Comparison of ENCODE assay signal across 14 cellular contexts in the genomic region with DNA sequence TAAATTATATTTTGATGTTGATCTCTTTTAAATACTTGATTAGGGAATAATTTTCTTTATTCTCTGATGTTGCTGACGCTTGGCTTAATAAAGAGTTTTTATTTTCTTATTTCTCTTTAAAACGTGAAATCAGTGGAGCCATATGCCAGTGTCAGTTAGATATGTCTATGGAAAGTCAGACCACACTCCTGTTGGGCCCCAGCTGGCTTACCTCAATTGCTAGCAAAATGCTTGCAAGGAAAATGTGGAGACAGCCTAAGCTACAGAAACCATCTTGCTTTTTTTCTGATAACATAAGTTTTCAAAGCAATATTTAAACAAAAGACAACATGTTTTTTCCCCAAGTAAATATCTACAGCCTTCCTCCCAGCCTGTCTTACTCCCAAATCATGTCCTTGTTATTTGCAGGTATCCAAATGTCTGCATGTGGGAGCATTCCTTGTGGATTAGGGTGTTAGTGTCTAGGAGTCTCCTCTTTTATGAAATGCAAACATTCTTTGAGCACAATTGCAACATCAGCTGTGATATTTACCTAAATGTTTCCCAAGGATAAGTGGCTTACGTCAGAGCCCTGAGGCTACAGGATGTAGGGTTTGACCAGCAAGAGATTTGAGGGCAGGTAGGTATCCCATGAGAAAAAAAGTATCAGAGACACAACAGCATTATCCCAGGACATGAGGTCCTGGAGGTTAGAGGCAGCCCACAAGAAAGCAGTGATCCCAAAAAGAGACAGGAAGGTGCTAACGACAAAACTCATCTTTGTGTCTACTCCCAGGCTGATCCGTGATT.
A peak's percentile ranks its signal among the peaks of the same experiment; 100 is the strongest.
DNase-seq lines count a peak whose midpoint lies in the region; ATAC-seq and TF ChIP-seq lines count a peak whose summit lies in the region.
"Had no signal": no experiment of that assay in that cellular context is flagged by ENCODE, and none has a peak within 500 bp of the region (broad histone marks: within the 10 kb centered on the region; RNA-seq: fewer than 3 reads in every experiment).

No MANE protein-coding gene starts in this region.

- TF ChIP-seq EP300 in esophagus muscularis mucosa (IDR thresholded peaks at IDR 0.05), result no peak

- POLR2A ChIA-PET in A673 (lab: Charles Lee; ENCODE audit: low non-redundant PET), result no interaction called here

- DNase-seq in DMS153 (lab: John Stamatoyannopoulos, UW) (peak; percentile 91), NCI-H2029 treated with DMSO at 0.1 percent for 48 hours (lab: John Stamatoyannopoulos, UW) (peak; percentile 80), brain microvascular endothelial cell (peak; percentile 12), lower lobe of right lung (no peak), NCI-H82 treated with DMSO at 0.1 percent for 48 hours (lab: John Stamatoyannopoulos, UW; ENCODE audit: unreplicated experiment) (no peak), esophagus muscularis mucosa (ENCODE audit: extremely low spot score) (no peak), A673 (ENCODE audit: low spot score) (no peak)
- DNase-seq in activated naive CD4-positive, alpha-beta T cell treated with anti-CD3 and anti-CD28 coated beads, Interleukin-2, amount 50 U/mL, for 72 hours (ENCODE audit: low spot score in 2 of 2), result no peak
- DNase-seq: activated CD4-positive, alpha-beta T cell treated with anti-CD3 and anti-CD28 coated beads, Interleukin-2, amount 10 ng/mL, durations not matched to agents 7 days and 5 days; activated gamma-delta T cell; GOT3; retina had no signal

- in situ Hi-C loops in brain microvascular endothelial cell (cut with HindIII; ENCODE audit: low pct_ligation_motif_present, low sequenced_read_pairs), result no loop called here

- H3K27ac Mint-ChIP-seq in activated naive CD4-positive, alpha-beta T cell treated with anti-CD3 and anti-CD28 coated beads, Interleukin-2, amount 50 U/mL, for 72 hours, result no peak overlapping the region
- H3K27ac Mint-ChIP-seq: activated CD4-positive, alpha-beta T cell treated with anti-CD3 and anti-CD28 coated beads, Interleukin-2, amount 10 ng/mL, durations not matched to agents 7 days and 5 days had no signal

- H3K36me3 Mint-ChIP-seq in activated naive CD4-positive, alpha-beta T cell treated with anti-CD3 and anti-CD28 coated beads, Interleukin-2, amount 50 U/mL, for 72 hours, result peaks cover 4 to 11% of the 10 kb centered on the region in 2 donors

- H3K9me3 ChIP-seq in lower lobe of right lung, result no peaks in the 10 kb centered on the region
- no peaks in the 10 kb centered on the region for H3K9me3 ChIP-seq in esophagus muscularis mucosa
- H3K9me3 ChIP-seq in A673 (ENCODE audit: low read depth, low read length, poor library complexity, severe bottlenecking), result no peaks in the 10 kb centered on the region
- H3K9me3 ChIP-seq: mucosa of descending colon had no signal

- WGBS in esophagus muscularis mucosa, result 64% methylated on average over 5 of the region's 5 CpGs

- no peaks in the 10 kb centered on the region for H3K27me3 ChIP-seq in brain microvascular endothelial cell (replicated peaks)
- no peaks in the 10 kb centered on the region for H3K27me3 ChIP-seq in lower lobe of right lung (ENCODE audit: low read depth)
- H3K27me3 ChIP-seq in esophagus muscularis mucosa, result no peaks in the 10 kb centered on the region
- H3K27me3 ChIP-seq in A673 (replicated peaks; ENCODE audit: insufficient read depth, low read depth, low read length, poor library complexity), result no peaks in the 10 kb centered on the region
- H3K27me3 ChIP-seq: tibial nerve had no signal

- H3K4me3 ChIP-seq in brain microvascular endothelial cell (ENCODE audit: low read depth, low read length), result no peak overlapping the region
- H3K4me3 ChIP-seq in lower lobe of right lung, result no peak overlapping the region
- no peak overlapping the region for H3K4me3 ChIP-seq in esophagus muscularis mucosa
- H3K4me3 ChIP-seq in A673 (ENCODE audit: low read depth, low read length, poor library complexity, severe bottlenecking), result no peak overlapping the region
- H3K4me3 ChIP-seq: mucosa of descending colon, tibial nerve had no signal

- H3K9me3 Mint-ChIP-seq in activated naive CD4-positive, alpha-beta T cell treated with anti-CD3 and anti-CD28 coated beads, Interleukin-2, amount 50 U/mL, for 72 hours, result peaks cover 4 to 9% of the 10 kb centered on the region in 2 donors
- H3K9me3 Mint-ChIP-seq: activated CD4-positive, alpha-beta T cell treated with anti-CD3 and anti-CD28 coated beads, Interleukin-2, amount 10 ng/mL, durations not matched to agents 7 days and 5 days had no signal

- H3K27ac ChIP-seq in brain microvascular endothelial cell (no peak overlapping the region), lower lobe of right lung (no peak overlapping the region), esophagus muscularis mucosa (replicated peaks in 1 of 4) (no peak overlapping the region), A673 (ENCODE audit: low read depth, low read length, poor library complexity, severe bottlenecking) (no peak overlapping the region)
- H3K27ac ChIP-seq: tibial nerve had no signal

- peak; percentile 65 to 78 for ATAC-seq in lower lobe of right lung
- ATAC-seq in activated naive CD4-positive, alpha-beta T cell treated with anti-CD3 and anti-CD28 coated beads, Interleukin-2, amount 50 U/mL, for 72 hours, result no peak
- ATAC-seq: mucosa of descending colon had no signal

- TF ChIP-seq CTCF in brain microvascular endothelial cell (IDR thresholded peaks at IDR 0.05; ENCODE audit: low read depth, low read length, missing control alignments) (no peak), lower lobe of right lung (IDR thresholded peaks at IDR 0.05) (no peak), esophagus muscularis mucosa (IDR thresholded peaks at IDR 0.05) (no peak), A673 (conservative IDR thresholded peaks at IDR 0.05; ENCODE audit: low read depth, low read length) (no peak)

- intact Hi-C loops in lower lobe of right lung (cut with DNase I) (no loop called here), esophagus muscularis mucosa (cut with DNase I) (no loop called here), A673 (cut with micrococcal nuclease; ENCODE audit: unreplicated experiment) (no loop called here)

- TF ChIP-seq POLR2A in esophagus muscularis mucosa (IDR thresholded peaks at IDR 0.05; ENCODE audit: low read depth), result no peak

- no TSS peak for BruUV-seq in A673 (replicated peaks; lab: Mats Ljungman, UMichigan)

- no peaks in the 10 kb centered on the region for H3K36me3 ChIP-seq in brain microvascular endothelial cell (replicated peaks)
- H3K36me3 ChIP-seq in lower lobe of right lung, result no peaks in the 10 kb centered on the region
- no peaks in the 10 kb centered on the region for H3K36me3 ChIP-seq in esophagus muscularis mucosa
- no peaks in the 10 kb centered on the region for H3K36me3 ChIP-seq in A673 (ENCODE audit: insufficient read depth, low read length, poor library complexity, severe bottlenecking)
- H3K36me3 ChIP-seq: tibial nerve had no signal

- H3K4me1 ChIP-seq in lower lobe of right lung (peaks cover 5% of the 10 kb centered on the region), esophagus muscularis mucosa (peaks cover 0 to 7% (median 3%) of the 10 kb centered on the region in 4 donors), A673 (ENCODE audit: insufficient read depth, low read length, poor library complexity, severe bottlenecking) (no peaks in the 10 kb centered on the region)

- CTCF ChIA-PET in A673 (lab: Charles Lee), result no interaction called here

Comparison
In these comparisons a context has a peak if more than half of its experiments do, and no peak if none do; other contexts are left out.
1. DNase-seq: peak in DMS153 (single experiment), NCI-H2029 treated with DMSO at 0.1 percent for 48 hours (single experiment) and brain microvascular endothelial cell (single experiment); none in lower lobe of right lung (single experiment), NCI-H82 treated with DMSO at 0.1 percent for 48 hours (single experiment), esophagus muscularis mucosa (single experiment), activated naive CD4-positive, alpha-beta T cell treated with anti-CD3 and anti-CD28 coated beads, Interleukin-2, amount 50 U/mL, for 72 hours (0 of 2) and A673 (single experiment).
2. ATAC-seq: peak in lower lobe of right lung (2 of 2); none in activated naive CD4-positive, alpha-beta T cell treated with anti-CD3 and anti-CD28 coated beads, Interleukin-2, amount 50 U/mL, for 72 hours (0 of 2).